Comparison of ENCODE assay signal across 25 cellular contexts in genomic region chr7:1681581-1681980, GRCh38. TPM values are rescaled to one million over a fixed set of nuclear protein-coding genes. Genes with fewer than 3 reads are reported as not detected.
DNase-seq lines count a peak whose midpoint lies in the region; ATAC-seq, FAIRE-seq and TF ChIP-seq lines count a peak whose summit lies in the region.
"Had no signal": no experiment of that assay in that cellular context is flagged by ENCODE, and none has a peak within 500 bp of the region (broad histone marks: within the 10 kb centered on the region; RNA-seq: fewer than 3 reads in every experiment).

No MANE protein-coding gene starts in this region.

- H3K9me3 ChIP-seq in kidney (ENCODE audit: control insufficient read depth in 1 of 2, low read length in 2 of 2) = peaks cover 3 to 13% of the 10 kb centered on the region in 2 donors
- H3K9me3 ChIP-seq in sigmoid colon = peaks cover 0 to 5% (median 4%) of the 10 kb centered on the region in 4 donors
- H3K9me3 ChIP-seq: BE2C had no signal

- CTCF ChIA-PET in GM10248 (lab: Yijun Ruan, JAX) = no interaction called here

- no peak for TF ChIP-seq EP300 in sigmoid colon (IDR thresholded peaks at IDR 0.05)

- intact Hi-C loops in kidney (cut with DNase I) = no loop called here
- intact Hi-C loops in sigmoid colon (cut with DNase I) = no loop called here
- intact Hi-C loops in Right ventricle myocardium inferior (cut with DNase I) = no loop called here

- no peak for TF ChIP-seq POLR2A in sigmoid colon (IDR thresholded peaks at IDR 0.05)

- ATAC-seq in Right ventricle myocardium inferior (no peak), HG02623 (IDR thresholded peaks at IDR 0.05; ENCODE audit: unreplicated experiment) (no peak), GM18867 (IDR thresholded peaks at IDR 0.05; ENCODE audit: unreplicated experiment) (no peak)
- ATAC-seq: HCT116, SK-N-SH treated with all-trans-retinoic acid at 6 μM for 48 hours had no signal

- peaks cover 0 to 13% (median 8%) of the 10 kb centered on the region in 3 donors for H3K27me3 ChIP-seq in sigmoid colon

- H3K36me3 ChIP-seq in kidney (ENCODE audit: control insufficient read depth in 1 of 2, insufficient read depth in 2 of 2, low read length in 2 of 2) (no peaks in the 10 kb centered on the region), sigmoid colon (no peaks in the 10 kb centered on the region)
- H3K36me3 ChIP-seq: BE2C had no signal

- POLR2A ChIA-PET in GM10248 (lab: Yijun Ruan, JAX) = no interaction called here

- H3K4me1 ChIP-seq in kidney (ENCODE audit: control insufficient read depth in 1 of 2, insufficient read depth in 1 of 2, low read depth in 1 of 2, low read length in 2 of 2) (no peaks in the 10 kb centered on the region), sigmoid colon (no peaks in the 10 kb centered on the region)
- H3K4me1 ChIP-seq: BE2C, Caco-2 had no signal

- DNase-seq in GM10248 (ENCODE audit: extremely low spot score) = peak; percentile 8
- peak; percentile 55 to 72 for DNase-seq in NCI-H526 (lab: John Stamatoyannopoulos, UW)
- peak; percentile 20 for DNase-seq in kidney
- peak; percentile 35 for DNase-seq in sigmoid colon
- no peak for DNase-seq in Right ventricle myocardium inferior (ENCODE audit: missing footprints)
- DNase-seq in stimulated activated naive CD4-positive, alpha-beta T cell treated with Interleukin-2 at 50 U/mL for 16 hours (lab: John Stamatoyannopoulos, UW) = no peak
- DNase-seq: BE2C; CD4-positive, alpha-beta T cell; DMS 273 treated with DMSO at 0.1 percent for 48 hours; DMS79 treated with DMSO at 0.1 percent for 48 hours; GOT3; NCI-H1417; NCI-H1694 treated with DMSO at 0.1 percent for 48 hours; NCI-H2081 treated with DMSO at 0.1 percent for 48 hours; NCI-H2171 treated with DMSO at 0.1 percent for 48 hours; NCI-H524 treated with DMSO at 0.1 percent for 48 hours; RPMI8226; SIG-M5 had no signal

- H3K27ac ChIP-seq in kidney (ENCODE audit: low read depth in 2 of 2, low read length in 2 of 2) = no peak overlapping the region
- no peak overlapping the region for H3K27ac ChIP-seq in sigmoid colon

- TF ChIP-seq CTCF in GM10248 (IDR thresholded peaks at IDR 0.05; ENCODE audit: control extremely low read depth, extremely low read depth, low read depth, missing control alignments) = no peak
- TF ChIP-seq CTCF in kidney (IDR thresholded peaks at IDR 0.05; ENCODE audit: borderline replicate concordance, extremely low read depth, insufficient read depth) = no peak
- no peak for TF ChIP-seq CTCF in sigmoid colon (IDR thresholded peaks at IDR 0.05)

- FAIRE-seq in kidney (lab: Jason Lieb, UNC) = no peak

- 78 to 85% methylated on average over 9 of the region's 9 CpGs for WGBS in sigmoid colon, 2 donors

- H3K4me3 ChIP-seq in kidney (ENCODE audit: low read length in 2 of 2) (no peak overlapping the region), sigmoid colon (no peak overlapping the region)

- H3K9ac ChIP-seq in kidney (ENCODE audit: low read length in 2 of 2) = no peak overlapping the region

RNA-seq across cellular contexts. Expression of gene ELFN1, which starts 11.5 kb away (rescaled TPM):
- 3.8 TPM for total RNA-seq in kidney
- 3.5 TPM for polyA plus RNA-seq in kidney (ENCODE audit: insufficient read depth, low read depth, low replicate concordance)
- total RNA-seq in sigmoid colon = under 1 TPM; 0.33 to 0.55 (median 0.45) TPM
- polyA plus RNA-seq in sigmoid colon = under 1 TPM in 1 of 3 donors, not detected in 2; 0.83 TPM
- 10.7 TPM for total RNA-seq in Right ventricle myocardium inferior
- total RNA-seq: A673; CD4-positive, alpha-beta T cell; M059J had no signal

Comparison
In these comparisons a context has a peak if more than half of its experiments do, and no peak if none do; other contexts are left out.
1. DNase-seq: peak in GM10248 (single experiment), NCI-H526 (2 of 2), kidney (single experiment) and sigmoid colon (single experiment); none in Right ventricle myocardium inferior (single experiment) and stimulated activated naive CD4-positive, alpha-beta T cell treated with Interleukin-2 at 50 U/mL for 16 hours (single experiment).